ENCODE assay signal across 8 cellular contexts in the genomic region with DNA sequence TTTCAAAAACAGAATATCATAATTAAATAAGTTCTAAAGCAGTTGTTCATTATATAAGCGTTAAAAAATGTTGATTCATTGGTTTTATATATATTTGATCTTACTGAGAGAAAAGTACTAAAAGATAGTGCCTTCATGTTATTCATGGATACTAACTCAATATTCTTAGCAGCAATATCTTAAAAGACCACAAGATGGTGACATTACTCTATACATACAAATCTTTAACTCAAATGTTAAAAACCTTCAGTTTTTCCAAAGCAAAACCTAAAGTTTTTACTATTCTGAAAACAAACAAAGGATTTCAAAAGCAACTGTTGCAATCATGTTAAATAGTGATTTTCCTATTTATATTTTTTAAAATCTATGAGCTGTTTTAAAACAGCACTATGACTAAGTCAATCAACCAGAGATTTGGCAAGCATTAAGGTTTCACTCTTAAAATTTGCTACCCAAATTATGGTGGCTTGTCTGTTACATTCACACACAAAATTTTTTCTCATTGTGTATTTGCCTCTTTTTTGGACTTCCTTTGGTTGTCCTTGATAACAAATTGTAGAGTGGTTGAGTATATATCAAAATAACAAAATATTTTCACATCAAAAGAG. TPM values are rescaled to one million over a fixed set of nuclear protein-coding genes. Genes with fewer than 3 reads are reported as not detected.
DNase-seq lines count a peak whose midpoint lies in the region; ATAC-seq and TF ChIP-seq lines count a peak whose summit lies in the region.

No MANE protein-coding gene starts in this region.

- POLR2A ChIA-PET in activated CD4-positive, alpha-beta T cell treated with anti-CD3 and anti-CD28 coated beads for 36 hours (lab: Charles Lee) = no interaction called here

- H3K27ac Mint-ChIP-seq in activated CD4-positive, alpha-beta T cell treated with anti-CD3 and anti-CD28 coated beads for 36 hours = no peak overlapping the region
- no peak overlapping the region for H3K27ac Mint-ChIP-seq in natural killer cell

- no peaks in the 10 kb centered on the region for H3K4me1 Mint-ChIP-seq in activated CD4-positive, alpha-beta T cell treated with anti-CD3 and anti-CD28 coated beads for 36 hours
- H3K4me1 Mint-ChIP-seq in natural killer cell = no peaks in the 10 kb centered on the region

- H3K9me3 Mint-ChIP-seq in activated CD4-positive, alpha-beta T cell treated with anti-CD3 and anti-CD28 coated beads for 36 hours (ENCODE audit: low read depth) = no peaks in the 10 kb centered on the region
- peaks cover 0 to 3% of the 10 kb centered on the region in 2 donors for H3K9me3 Mint-ChIP-seq in natural killer cell

- ATAC-seq in GM21723 (IDR thresholded peaks at IDR 0.05; ENCODE audit: unreplicated experiment) (peak; percentile 54), natural killer cell (no peak)
- ATAC-seq in activated CD4-positive, alpha-beta T cell treated with anti-CD3 and anti-CD28 coated beads for 36 hours = no peak

- DNase-seq in CD1c-positive myeloid dendritic cell (ENCODE audit: extremely low spot score) (peak; percentile 58), NCI-H748 (lab: John Stamatoyannopoulos, UW; ENCODE audit: unreplicated experiment) (peak; percentile 52), epithelial cell of esophagus (ENCODE audit: low read depth) (peak; percentile 42), renal cortical epithelial cell (ENCODE audit: low read depth) (peak; percentile 55), NCI-H2081 treated with DMSO at 0.1 percent for 48 hours (lab: John Stamatoyannopoulos, UW) (no peak), natural killer cell (no peak)
- DNase-seq in activated CD4-positive, alpha-beta T cell treated with anti-CD3 and anti-CD28 coated beads for 36 hours = no peak

- H3K27me3 Mint-ChIP-seq in activated CD4-positive, alpha-beta T cell treated with anti-CD3 and anti-CD28 coated beads for 36 hours = no peaks in the 10 kb centered on the region
- no peaks in the 10 kb centered on the region for H3K27me3 Mint-ChIP-seq in natural killer cell (ENCODE audit: low read depth in 2 of 2)

- TF ChIP-seq CTCF in epithelial cell of esophagus (IDR thresholded peaks at IDR 0.05; ENCODE audit: insufficient read depth, low read depth, low read length, missing control alignments) = peak; percentile 34
- no peak for TF ChIP-seq CTCF in natural killer cell (IDR thresholded peaks at IDR 0.05)

- no peak overlapping the region for H3K4me3 Mint-ChIP-seq in activated CD4-positive, alpha-beta T cell treated with anti-CD3 and anti-CD28 coated beads for 36 hours
- H3K4me3 Mint-ChIP-seq in natural killer cell = no peak overlapping the region

- intact Hi-C loops in activated CD4-positive, alpha-beta T cell treated with anti-CD3 and anti-CD28 coated beads for 36 hours (cut with DNase I, micrococcal nuclease) = loop anchor here in 1 of 2 experiments (5.0 kb wide), 2 partner anchors 107 to 1047 kb away; no protein-coding TSS in a partner anchor
- intact Hi-C loops in natural killer cell (cut with micrococcal nuclease) = no loop called here

- no peak overlapping the region for H3K4me3 ChIP-seq in epithelial cell of esophagus (ENCODE audit: low read length)

- H3K36me3 Mint-ChIP-seq in activated CD4-positive, alpha-beta T cell treated with anti-CD3 and anti-CD28 coated beads for 36 hours (ENCODE audit: low read depth) = no peaks in the 10 kb centered on the region
- H3K36me3 Mint-ChIP-seq in natural killer cell = no peaks in the 10 kb centered on the region

- CTCF ChIA-PET in activated CD4-positive, alpha-beta T cell treated with anti-CD3 and anti-CD28 coated beads for 36 hours (lab: Charles Lee) = interaction anchor here (1.0 to 1.5 kb wide), 3 partner anchors 9 to 1046 kb away, joined by 3 to 6 read pairs (median 4); no protein-coding TSS in a partner anchor

RNA-seq across cellular contexts. Expression of a gene that starts 50.1 kb away (rescaled TPM):
- total RNA-seq in renal cortical epithelial cell (not detected in 2 replicates), natural killer cell (not detected)
- not detected for total RNA-seq in activated CD4-positive, alpha-beta T cell treated with anti-CD3 and anti-CD28 coated beads for 36 hours

Comparison
In these comparisons a context has a peak if more than half of its experiments do, and no peak if none do; other contexts are left out.
1. DNase-seq: peak in CD1c-positive myeloid dendritic cell (single experiment), NCI-H748 (single experiment), epithelial cell of esophagus (single experiment) and renal cortical epithelial cell (single experiment); none in activated CD4-positive, alpha-beta T cell treated with anti-CD3 and anti-CD28 coated beads for 36 hours (single experiment), NCI-H2081 treated with DMSO at 0.1 percent for 48 hours (single experiment) and natural killer cell (single experiment).